ENCODE assay signal across 31 cellular contexts in genomic region chr14:36756221-36756620, GRCh38.
"Had no signal": no experiment of that assay in that cellular context is flagged by ENCODE, and none has a peak within 500 bp of the region (broad histone marks: within the 10 kb centered on the region; RNA-seq: fewer than 3 reads in every experiment).

No MANE protein-coding gene starts in this region.

- DNase-seq: activated CD4-positive, alpha-beta memory T cell treated with anti-CD3 and anti-CD28 coated beads for 36 hours; activated CD4-positive, alpha-beta T cell treated with anti-CD3 and anti-CD28 coated beads, Interleukin-2, amount 10 ng/mL, durations not matched to agents 24 days and 14 days; activated CD8-positive, alpha-beta memory T cell treated with anti-CD3 and anti-CD28 coated beads, Interleukin-2, amount 50 U/mL, for 48 hours; activated gamma-delta T cell treated with Interleukin-2 at 50 U/mL for 16 hours; activated naive CD4-positive, alpha-beta T cell treated with anti-CD3 and anti-CD28 coated beads, Interleukin-2, amount 50 U/mL, for 16 hours; activated T-cell treated with anti-CD3 and anti-CD28 coated beads, Interleukin-2, amount 50 U/mL, for 4 hours; amniotic stem cell; brain microvascular endothelial cell; dorsolateral prefrontal cortex; effector memory CD4-positive, alpha-beta T cell; islet precursor cell; left ventricle myocardium inferior; mucosa of descending colon; ovary; stimulated activated CD4-positive, alpha-beta T cell treated with anti-CD3 and anti-CD28 coated beads, Interleukin-1b, Interleukin-23, amount 100 ng/mL, for 48 hours; stimulated activated CD4-positive, alpha-beta T cell treated with anti-CD3 and anti-CD28 coated beads, Interleukin-4, amount 100 ng/mL, for 4 hours; stimulated activated CD8-positive, alpha-beta memory T cell treated with anti-CD3 and anti-CD28 coated beads, Interleukin-4, amount 100 ng/mL, for 48 hours; stomach; thyroid gland; upper lobe of right lung; WERI-Rb-1 had no signal

- H3K36me3 ChIP-seq: brain microvascular endothelial cell, gastroesophageal sphincter, left ventricle myocardium inferior, ovary, prostate gland, stomach, thyroid gland, upper lobe of right lung, WERI-Rb-1 had no signal

- H3K27ac ChIP-seq: brain microvascular endothelial cell, coronary artery, dorsolateral prefrontal cortex, gastroesophageal sphincter, hepatocyte, left ventricle myocardium inferior, ovary, prostate gland, stomach, thyroid gland, upper lobe of right lung, WERI-Rb-1 had no signal

- H3K4me3 ChIP-seq: coronary artery, dorsolateral prefrontal cortex, gastroesophageal sphincter, hepatocyte, left ventricle myocardium inferior, lung, mucosa of descending colon, ovary, prostate gland, smooth muscle cell, stomach, thyroid gland, upper lobe of right lung had no signal

- H3K9me3 ChIP-seq: mucosa of descending colon, ovary, prostate gland, thyroid gland, upper lobe of right lung had no signal

- ATAC-seq: activated CD4-positive, CD25-positive, alpha-beta regulatory T cell treated with anti-CD3 and anti-CD28 coated beads, Interleukin-2, amount 50 U/mL, for 24 hours; activated T-cell treated with anti-CD3 and anti-CD28 coated beads, Interleukin-2, amount 50 U/mL, for 4 hours; activated T-helper 17 cell treated with anti-CD3 and anti-CD28 coated beads, Interleukin-2, amount 50 U/mL, for 72 hours; gastroesophageal sphincter; mucosa of descending colon; natural killer cell treated with Interleukin-12 subunit alpha and Interleukin-12 subunit beta and Interleukin-15 and Interleukin-18, amount 100 ng/mL, for 72 hours; stimulated activated memory B cell treated with anti-CD40 and anti-IgM and Interleukin-4, amounts not matched to agents 10 μg/mL and 1 μg/mL and 100 μg/mL, for 72 hours; upper lobe of right lung had no signal
